26 cellular contexts compared by ENCODE assay signal in genomic region chr7:47416454-47417121, GRCh38.
A peak's percentile ranks its signal among the peaks of the same experiment; 100 is the strongest.
DNase-seq lines count a peak whose midpoint lies in the region; ATAC-seq, FAIRE-seq and TF ChIP-seq lines count a peak whose summit lies in the region.
"Had no signal": no experiment of that assay in that cellular context is flagged by ENCODE, and none has a peak within 500 bp of the region (broad histone marks: within the 10 kb centered on the region; RNA-seq: fewer than 3 reads in every experiment).

No MANE protein-coding gene starts in this region.

- TF ChIP-seq RAD21 in K562 (CRISPR knock-in tag; conservative IDR thresholded peaks at IDR 0.05 in 1 of 2, IDR thresholded peaks at IDR 0.05 in 1 of 2) = no peak

- H3K9me1 ChIP-seq in K562 (ENCODE audit: control insufficient read depth, insufficient read depth, low read length) = no peaks in the 10 kb centered on the region

- H3K4me1 ChIP-seq in K562 (replicated peaks in 1 of 2; ENCODE audit: control insufficient read depth in 2 of 2, insufficient read depth in 2 of 2, low read length in 2 of 2) (no peaks in the 10 kb centered on the region), left lung (no peaks in the 10 kb centered on the region), upper lobe of left lung (no peaks in the 10 kb centered on the region)

- TF ChIP-seq CTCF in K562 (IDR thresholded peaks at IDR 0.05 in 2 of 3, conservative IDR thresholded peaks at IDR 0.05 in 1 of 3; ENCODE audit: insufficient read depth in 2 of 3, low read depth in 1 of 3, low read length in 3 of 3) (0 out of 6 replicates have a peak, but pooled peaks of 1 of the 3 experiments have one; percentile 6), left lung (IDR thresholded peaks at IDR 0.05) (no peak), upper lobe of left lung (IDR thresholded peaks at IDR 0.05) (no peak)

- no peak for FAIRE-seq in K562 (lab: Jason Lieb, UNC)
- FAIRE-seq: GM12878 had no signal

- H3K36me3 ChIP-seq in K562 (ENCODE audit: control insufficient read depth, insufficient read depth, low read length) = no peaks in the 10 kb centered on the region
- H3K36me3 ChIP-seq in left lung = peaks cover 0 to 82% of the 10 kb centered on the region in 2 donors
- H3K36me3 ChIP-seq in upper lobe of left lung = peaks cover 3 to 32% (median 12%) of the 10 kb centered on the region in 4 donors
- H3K36me3 ChIP-seq: neutrophil had no signal

- in situ Hi-C loops in K562 (cut with MboI) = no loop called here

- H3K27ac ChIP-seq in K562 (ENCODE audit: extremely low read depth, low read depth, low read length) = no peak overlapping the region
- no peak overlapping the region for H3K27ac ChIP-seq in left lung
- H3K27ac ChIP-seq in upper lobe of left lung = no peak overlapping the region
- H3K27ac ChIP-seq: 22Rv1, dorsolateral prefrontal cortex, heart right ventricle, neutrophil had no signal

- peaks cover 0 to 43% of the 10 kb centered on the region in 2 experiments; a peak in 3 of 5 replicates for H3K27me3 ChIP-seq in K562 (ENCODE audit: control insufficient read depth in 2 of 2, insufficient read depth in 2 of 2, low read length in 2 of 2)
- no peaks in the 10 kb centered on the region for H3K27me3 ChIP-seq in left lung
- no peaks in the 10 kb centered on the region for H3K27me3 ChIP-seq in upper lobe of left lung
- H3K27me3 ChIP-seq: heart right ventricle, MG63, neutrophil, tibial nerve had no signal

- POLR2A ChIA-PET in K562 (lab: Yijun Ruan, JAX) = no interaction called here

- BruUV-seq in K562 (replicated peaks; lab: Mats Ljungman, UMichigan) = no TSS peak

- H3K79me2 ChIP-seq in K562 (ENCODE audit: control insufficient read depth, insufficient read depth, low read length) = no peaks in the 10 kb centered on the region

- TF ChIP-seq EP300 in K562 (IDR thresholded peaks at IDR 0.05; ENCODE audit: low read length) = no peak
- no peak for TF ChIP-seq EP300 in upper lobe of left lung (IDR thresholded peaks at IDR 0.05)

- H3K9me3 ChIP-seq in K562 (replicated peaks; ENCODE audit: control insufficient read depth, insufficient read depth, low read depth, low read length) (no peaks in the 10 kb centered on the region), left lung (no peaks in the 10 kb centered on the region), upper lobe of left lung (no peaks in the 10 kb centered on the region)
- H3K9me3 ChIP-seq: neutrophil, tibial nerve had no signal

- DNase-seq in DMS53 (lab: John Stamatoyannopoulos, UW) (peak; percentile 15), DMS53 treated with DMSO at 0.1 percent for 48 hours (lab: John Stamatoyannopoulos, UW; ENCODE audit: unreplicated experiment) (no peak), K562 (ENCODE audit: extremely low read depth in 1 of 4, low spot score in 3 of 4) (peak in 2 of 4 experiments; percentile 6 to 16), left lung (no peak), upper lobe of left lung (no peak), NCI-H146 treated with DMSO at 0.1 percent for 48 hours (lab: John Stamatoyannopoulos, UW; ENCODE audit: unreplicated experiment) (no peak), middle frontal gyrus (ENCODE audit: extremely low spot score, low spot score) (no peak)
- DNase-seq: activated CD8-positive, alpha-beta T cell treated with anti-CD3 and anti-CD28 coated beads for 36 hours; activated gamma-delta T cell treated with Interleukin-2 at 50 U/mL for 16 hours; activated T-cell treated with anti-CD3 and anti-CD28 coated beads, Interleukin-2, amount 50 U/mL, for 1 hour; AML-193; caudate nucleus; DMS79; dorsolateral prefrontal cortex; heart right ventricle; MG63; NCI-H1436 treated with DMSO at 0.1 percent for 48 hours; NCI-H2171 treated with DMSO at 0.1 percent for 48 hours; stimulated activated CD4-positive, alpha-beta T cell treated with anti-CD3 and anti-CD28 coated beads, Interleukin-4, amount 100 ng/mL, for 4 hours had no signal

- intact Hi-C loops in K562 (cut with micrococcal nuclease) = no loop called here
- intact Hi-C loops in left lung (cut with DNase I) = no loop called here

- CTCF ChIA-PET in K562 (lab: Yijun Ruan, JAX; ENCODE audit: low intra/inter-chr PET ratio) = no interaction called here

- no peaks in the 10 kb centered on the region for H4K20me1 ChIP-seq in K562 (replicated peaks; ENCODE audit: control insufficient read depth, insufficient read depth, low read length)

- no peak overlapping the region for H3K4me3 ChIP-seq in K562
- no peak overlapping the region for H3K4me3 ChIP-seq in left lung
- no peak overlapping the region for H3K4me3 ChIP-seq in upper lobe of left lung
- H3K4me3 ChIP-seq: dorsolateral prefrontal cortex, GM12878, heart right ventricle, MG63, tibial nerve had no signal

- TF ChIP-seq POLR2A in K562 (conservative IDR thresholded peaks at IDR 0.05) = no peak
- no peak for TF ChIP-seq POLR2A in upper lobe of left lung (IDR thresholded peaks at IDR 0.05)

- 3% methylated on average over 15 of the region's 15 CpGs for WGBS in K562 (ENCODE audit: insufficient coverage, low coverage, missing lambda C conversion rate)
- WGBS in upper lobe of left lung, 2 donors = 86 to 95% methylated on average over 10 to 15 of the region's 15 CpGs

- no peak overlapping the region for H3K4me2 ChIP-seq in K562 (ENCODE audit: insufficient read depth, low read length)

- peak; percentile 78 for ATAC-seq in K562
- peak; percentile 17 for ATAC-seq in left lung
- ATAC-seq in upper lobe of left lung (ENCODE audit: low FRiP score in 2 of 2) = peak; percentile 7 to 15
- ATAC-seq in GM21737 (IDR thresholded peaks at IDR 0.05; ENCODE audit: unreplicated experiment) = no peak
- ATAC-seq: activated CD4-positive, CD25-positive, alpha-beta regulatory T cell treated with anti-CD3 and anti-CD28 coated beads, Interleukin-2, amount 50 U/mL, for 24 hours; activated CD8-positive, alpha-beta T cell treated with anti-CD3 and anti-CD28 coated beads for 36 hours; CD8-positive, alpha-beta T cell; GM12878; heart right ventricle had no signal

- H3K9ac ChIP-seq in K562 (ENCODE audit: insufficient read depth in 1 of 2, low read depth in 2 of 2, low read length in 2 of 2) = no peak overlapping the region; a peak in 1 of 4 replicates

- no peak overlapping the region for H2AFZ ChIP-seq in K562 (ENCODE audit: low read depth, low read length)

TF ChIP-seq in K562, 482 proteins besides CTCF, POLR2A, EP300 and RAD21:
- no peak for TF ChIP-seq XRCC5 (IDR thresholded peaks at IDR 0.05; ENCODE audit: low read depth, low read length)
- TF ChIP-seq STAT5A (IDR thresholded peaks at IDR 0.05; ENCODE audit: borderline replicate concordance, low read length) = no peak
- no peak for TF ChIP-seq U2AF1 (optimal IDR thresholded peaks at IDR 0.05; ENCODE audit: low read depth, low read length)
- peak; percentile 34; the same call in 1 of the 2 replicates for TF ChIP-seq L3MBTL2 (IDR thresholded peaks at IDR 0.05)
TF ChIP-seq in K562: peak in this region for 1.
